8 cellular contexts compared by ENCODE assay signal in the genomic region with DNA sequence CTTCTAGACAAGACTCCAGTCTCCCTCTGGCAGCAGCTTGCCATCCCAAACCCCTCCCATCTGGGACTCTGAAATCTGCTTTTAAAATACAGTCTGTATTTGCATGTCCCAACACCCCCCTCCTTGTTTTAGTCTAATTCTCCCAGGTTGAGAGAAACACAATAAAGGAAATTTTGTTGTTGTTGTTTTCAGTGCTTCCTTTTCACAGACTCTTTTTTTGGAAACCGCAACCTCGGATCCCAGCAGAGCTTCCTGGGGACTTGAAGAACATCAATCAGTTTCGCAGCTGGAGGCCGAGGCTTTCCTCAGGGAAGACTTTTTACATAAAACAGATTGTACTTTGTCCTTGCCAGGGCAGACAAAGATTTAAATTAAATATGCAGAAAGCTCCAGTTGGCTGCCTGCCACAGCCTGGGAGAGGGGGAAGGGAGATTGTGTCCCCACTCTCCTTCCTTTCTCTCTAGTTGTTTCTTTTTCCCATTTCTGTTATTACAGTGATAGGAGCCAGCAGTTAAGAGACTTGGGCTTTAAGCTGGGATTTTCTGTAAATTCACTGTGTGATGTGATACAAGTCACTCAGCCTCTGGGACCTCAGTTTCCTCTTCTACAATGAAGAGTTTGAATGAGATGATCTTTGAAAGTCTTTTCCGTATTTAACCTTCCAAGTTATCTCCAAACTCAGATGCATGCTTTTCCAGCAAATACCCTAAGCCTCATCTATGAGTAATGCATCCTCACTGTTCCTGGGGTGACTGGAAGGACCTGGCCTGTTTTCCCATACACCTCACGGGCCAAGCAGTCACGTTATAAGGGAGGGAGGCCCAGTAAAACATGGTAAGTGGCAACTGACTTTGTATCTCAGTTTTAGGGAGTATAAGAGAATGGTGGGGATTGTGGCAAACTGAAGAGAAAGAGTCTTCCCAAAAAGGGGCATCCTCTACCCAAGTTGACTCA.
DNase-seq lines count a peak whose midpoint lies in the region; ATAC-seq and TF ChIP-seq lines count a peak whose summit lies in the region.

No MANE protein-coding gene starts in this region.

- H3K9me3 ChIP-seq in NT2/D1 (ENCODE audit: insufficient read depth, low read length), result no peaks in the 10 kb centered on the region
- no peaks in the 10 kb centered on the region for H3K9me3 ChIP-seq in CD4-positive, alpha-beta memory T cell (ENCODE audit: control insufficient read depth in 1 of 2, low read length in 2 of 2)

- H3K4me1 Mint-ChIP-seq in osteocyte (ENCODE audit: unreplicated experiment), result peaks cover 48% of the 10 kb centered on the region
- H3K4me1 Mint-ChIP-seq in CD4-positive, alpha-beta memory T cell, result no peaks in the 10 kb centered on the region
- peaks cover 14% of the 10 kb centered on the region for H3K4me1 Mint-ChIP-seq in activated T-helper 2 cell treated with anti-CD3 and anti-CD28 coated beads, Interferon-gamma antibody, Interleukin-2, Interleukin-4, amounts not matched to agents 10 μg/mL and 5 μg/mL and 100 μg/mL, durations not matched to agents 14 hours and 24 hours and 36 hours (ENCODE audit: low read depth)

- H3K4me3 Mint-ChIP-seq in osteocyte (ENCODE audit: unreplicated experiment), result peak overlapping the region; percentile 59
- H3K4me3 Mint-ChIP-seq in CD4-positive, alpha-beta memory T cell, result no peak overlapping the region
- no peak overlapping the region for H3K4me3 Mint-ChIP-seq in activated T-helper 2 cell treated with anti-CD3 and anti-CD28 coated beads, Interferon-gamma antibody, Interleukin-2, Interleukin-4, amounts not matched to agents 10 μg/mL and 5 μg/mL and 100 μg/mL, durations not matched to agents 14 hours and 24 hours and 36 hours (ENCODE audit: low read depth)

- ATAC-seq in HG03354 (IDR thresholded peaks at IDR 0.05; ENCODE audit: poor library complexity, severe bottlenecking, unreplicated experiment), result no peak

- no peak overlapping the region for H3K27ac ChIP-seq in CD4-positive, alpha-beta memory T cell (ENCODE audit: low read depth, low read length)

- H3K27ac Mint-ChIP-seq in osteocyte (ENCODE audit: unreplicated experiment), result peak overlapping the region; percentile 94
- no peak overlapping the region for H3K27ac Mint-ChIP-seq in CD4-positive, alpha-beta memory T cell
- no peak overlapping the region for H3K27ac Mint-ChIP-seq in activated T-helper 2 cell treated with anti-CD3 and anti-CD28 coated beads, Interferon-gamma antibody, Interleukin-2, Interleukin-4, amounts not matched to agents 10 μg/mL and 5 μg/mL and 100 μg/mL, durations not matched to agents 14 hours and 24 hours and 36 hours

- H3K4me1 ChIP-seq in NT2/D1 (ENCODE audit: insufficient read depth, insufficient read length), result peaks cover 11% of the 10 kb centered on the region
- H3K4me1 ChIP-seq in CD4-positive, alpha-beta memory T cell (ENCODE audit: insufficient read depth, low read length), result no peaks in the 10 kb centered on the region

- H3K27me3 ChIP-seq in NT2/D1 (ENCODE audit: insufficient read depth, insufficient read length), result peaks cover 7% of the 10 kb centered on the region
- no peaks in the 10 kb centered on the region for H3K27me3 ChIP-seq in CD4-positive, alpha-beta memory T cell (ENCODE audit: insufficient read depth, low read length)

- intact Hi-C loops in CD4-positive, alpha-beta memory T cell (cut with micrococcal nuclease), result no loop called here
- intact Hi-C loops in activated T-helper 2 cell treated with anti-CD3 and anti-CD28 coated beads, Interferon-gamma antibody, Interleukin-2, Interleukin-4, amounts not matched to agents 10 μg/mL and 5 μg/mL and 100 μg/mL, durations not matched to agents 14 hours and 24 hours and 36 hours (cut with micrococcal nuclease), result no loop called here

- no peaks in the 10 kb centered on the region for H3K36me3 Mint-ChIP-seq in osteocyte (ENCODE audit: unreplicated experiment)
- H3K36me3 Mint-ChIP-seq in CD4-positive, alpha-beta memory T cell, result no peaks in the 10 kb centered on the region
- H3K36me3 Mint-ChIP-seq in activated T-helper 2 cell treated with anti-CD3 and anti-CD28 coated beads, Interferon-gamma antibody, Interleukin-2, Interleukin-4, amounts not matched to agents 10 μg/mL and 5 μg/mL and 100 μg/mL, durations not matched to agents 14 hours and 24 hours and 36 hours (ENCODE audit: low read depth), result no peaks in the 10 kb centered on the region

- no peak for TF ChIP-seq CTCF in osteocyte (IDR thresholded peaks at IDR 0.05)

- POLR2A ChIA-PET in CD4-positive, alpha-beta memory T cell (lab: Charles Lee; ENCODE audit: partially characterized antibody), result no interaction called here

- peak overlapping the region; percentile 29 for H3K9ac ChIP-seq in NT2/D1 (ENCODE audit: insufficient read length, low read depth)

- H3K27me3 Mint-ChIP-seq in osteocyte (ENCODE audit: unreplicated experiment), result no peaks in the 10 kb centered on the region
- no peaks in the 10 kb centered on the region for H3K27me3 Mint-ChIP-seq in CD4-positive, alpha-beta memory T cell
- peaks cover 13% of the 10 kb centered on the region for H3K27me3 Mint-ChIP-seq in activated T-helper 2 cell treated with anti-CD3 and anti-CD28 coated beads, Interferon-gamma antibody, Interleukin-2, Interleukin-4, amounts not matched to agents 10 μg/mL and 5 μg/mL and 100 μg/mL, durations not matched to agents 14 hours and 24 hours and 36 hours (ENCODE audit: low read depth)

- DNase-seq in ELR (ENCODE audit: low read depth) (peak; percentile 67), NT2/D1 (ENCODE audit: low read depth, low spot score) (peak; percentile 99), fibroblast of peridontal ligament (ENCODE audit: extremely low read depth) (peak; percentile 60), osteocyte (ENCODE audit: extremely low spot score, unreplicated experiment) (peak; percentile 87), mesenteric fat pad (ENCODE audit: low spot score) (no peak)
- no peak for DNase-seq in CD4-positive, alpha-beta memory T cell
- DNase-seq in activated T-helper 2 cell treated with anti-CD3 and anti-CD28 coated beads, Interferon-gamma antibody, Interleukin-2, Interleukin-4, amounts not matched to agents 10 μg/mL and 5 μg/mL and 100 μg/mL, durations not matched to agents 14 hours and 24 hours and 36 hours (ENCODE audit: low spot score), result no peak

- H3K4me3 ChIP-seq in NT2/D1 (ENCODE audit: insufficient read length, low read depth), result no peak overlapping the region
- H3K4me3 ChIP-seq in CD4-positive, alpha-beta memory T cell (ENCODE audit: low read length in 2 of 2), result no peak overlapping the region

- CTCF ChIA-PET in CD4-positive, alpha-beta memory T cell (lab: Charles Lee; ENCODE audit: partially characterized antibody), result interaction anchor here (1.6 kb wide), 1 partner anchor 497 kb away, joined by 3 read pairs; no protein-coding TSS in a partner anchor

- H3K9me3 Mint-ChIP-seq in osteocyte (ENCODE audit: unreplicated experiment), result no peaks in the 10 kb centered on the region
- H3K9me3 Mint-ChIP-seq in CD4-positive, alpha-beta memory T cell, result no peaks in the 10 kb centered on the region
- H3K9me3 Mint-ChIP-seq in activated T-helper 2 cell treated with anti-CD3 and anti-CD28 coated beads, Interferon-gamma antibody, Interleukin-2, Interleukin-4, amounts not matched to agents 10 μg/mL and 5 μg/mL and 100 μg/mL, durations not matched to agents 14 hours and 24 hours and 36 hours, result no peaks in the 10 kb centered on the region

- no peaks in the 10 kb centered on the region for H3K36me3 ChIP-seq in NT2/D1 (ENCODE audit: insufficient read depth, insufficient read length, low read length)
- H3K36me3 ChIP-seq in CD4-positive, alpha-beta memory T cell (ENCODE audit: insufficient read depth, low read length), result no peaks in the 10 kb centered on the region

Comparison
In these comparisons a context has a peak if more than half of its experiments do, and no peak if none do; other contexts are left out.
1. DNase-seq: peak in ELR (single experiment), NT2/D1 (single experiment), fibroblast of peridontal ligament (single experiment) and osteocyte (single experiment); none in mesenteric fat pad (single experiment), CD4-positive, alpha-beta memory T cell (0 of 5) and activated T-helper 2 cell treated with anti-CD3 and anti-CD28 coated beads, Interferon-gamma antibody, Interleukin-2, Interleukin-4, amounts not matched to agents 10 μg/mL and 5 μg/mL and 100 μg/mL, durations not matched to agents 14 hours and 24 hours and 36 hours (single experiment).